Comparison of ENCODE assay signal across 20 cellular contexts in the genomic region with DNA sequence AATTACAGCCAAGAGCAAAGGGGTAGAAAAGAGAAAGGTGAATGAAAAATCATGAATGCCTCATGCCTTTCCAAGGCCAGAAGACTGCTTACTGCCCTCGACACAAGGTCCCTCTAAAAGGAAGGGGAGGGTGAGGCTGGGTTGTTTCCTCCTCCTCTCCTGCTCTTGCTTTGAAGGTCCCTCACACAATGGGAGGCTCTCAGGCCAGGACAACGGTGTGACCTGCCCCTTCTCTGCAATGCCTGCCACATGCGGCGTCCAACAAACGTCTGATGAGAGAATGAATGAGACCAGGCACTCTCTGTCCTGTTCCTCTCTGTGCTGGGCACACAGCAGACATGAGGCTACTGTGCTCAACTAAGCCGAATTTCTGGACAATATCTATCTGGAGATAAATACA. TPM values are rescaled to one million over a fixed set of nuclear protein-coding genes. Genes with fewer than 3 reads are reported as not detected.
A peak's percentile ranks its signal among the peaks of the same experiment; 100 is the strongest.
DNase-seq lines count a peak whose midpoint lies in the region; ATAC-seq and TF ChIP-seq lines count a peak whose summit lies in the region.
"Had no signal": no experiment of that assay in that cellular context is flagged by ENCODE, and none has a peak within 500 bp of the region (broad histone marks: within the 10 kb centered on the region; RNA-seq: fewer than 3 reads in every experiment).

No MANE protein-coding gene starts in this region.

- peaks cover 12% of the 10 kb centered on the region for H3K36me3 Mint-ChIP-seq in T-helper 1 cell treated with Interleukin-12 subunit alpha and Interleukin-12 subunit beta and Interleukin-4 antibody, amounts not matched to agents 30 μg/mL and 1 μg/mL, for 36 hours (ENCODE audit: low read depth)
- H3K36me3 Mint-ChIP-seq in activated T-helper 1 cell treated with anti-CD3 and anti-CD28 coated beads, Interleukin-12 subunit alpha, Interleukin-12 subunit beta, Interleukin-2, Interleukin-4 antibody, amounts not matched to agents 30 ng/mL and 10 ng/mL and 1 ng/mL, durations not matched to agents 14 hours and 24 hours and 36 hours (ENCODE audit: low read depth): peaks cover 23% of the 10 kb centered on the region

- H3K27me3 Mint-ChIP-seq in T-helper 1 cell treated with Interleukin-12 subunit alpha and Interleukin-12 subunit beta and Interleukin-4 antibody, amounts not matched to agents 30 μg/mL and 1 μg/mL, for 36 hours (ENCODE audit: low read depth): no peaks in the 10 kb centered on the region
- H3K27me3 Mint-ChIP-seq in activated T-helper 1 cell treated with anti-CD3 and anti-CD28 coated beads, Interleukin-12 subunit alpha, Interleukin-12 subunit beta, Interleukin-2, Interleukin-4 antibody, amounts not matched to agents 30 ng/mL and 10 ng/mL and 1 ng/mL, durations not matched to agents 14 hours and 24 hours and 36 hours (ENCODE audit: insufficient read depth): no peaks in the 10 kb centered on the region
- H3K27me3 Mint-ChIP-seq: activated CD8-positive, alpha-beta T cell treated with anti-CD3 and anti-CD28 coated beads for 36 hours; activated naive CD8-positive, alpha-beta T cell treated with anti-CD3 and anti-CD28 coated beads, Interleukin-2, amount 10 ng/mL, durations not matched to agents 7 days and 5 days; B cell had no signal

- peaks cover 69% of the 10 kb centered on the region for H3K4me1 Mint-ChIP-seq in T-helper 1 cell treated with Interleukin-12 subunit alpha and Interleukin-12 subunit beta and Interleukin-4 antibody, amounts not matched to agents 30 μg/mL and 1 μg/mL, for 36 hours (ENCODE audit: low read depth)
- H3K4me1 Mint-ChIP-seq in activated T-helper 1 cell treated with anti-CD3 and anti-CD28 coated beads, Interleukin-12 subunit alpha, Interleukin-12 subunit beta, Interleukin-2, Interleukin-4 antibody, amounts not matched to agents 30 ng/mL and 10 ng/mL and 1 ng/mL, durations not matched to agents 14 hours and 24 hours and 36 hours (ENCODE audit: low read depth): peaks cover 88% of the 10 kb centered on the region

- no peaks in the 10 kb centered on the region for H3K9me3 ChIP-seq in spleen
- H3K9me3 ChIP-seq: breast epithelium had no signal

- intact Hi-C loops in activated T-helper 1 cell treated with anti-CD3 and anti-CD28 coated beads, Interleukin-12 subunit alpha, Interleukin-12 subunit beta, Interleukin-2, Interleukin-4 antibody, amounts not matched to agents 30 ng/mL and 10 ng/mL and 1 ng/mL, durations not matched to agents 14 hours and 24 hours and 36 hours (cut with micrococcal nuclease): no loop called here
- intact Hi-C loops in spleen (cut with DNase I; ENCODE audit: low total_unique reads): no loop called here

- H3K4me3 Mint-ChIP-seq in T-helper 1 cell treated with Interleukin-12 subunit alpha and Interleukin-12 subunit beta and Interleukin-4 antibody, amounts not matched to agents 30 μg/mL and 1 μg/mL, for 36 hours: no peak overlapping the region
- H3K4me3 Mint-ChIP-seq in activated T-helper 1 cell treated with anti-CD3 and anti-CD28 coated beads, Interleukin-12 subunit alpha, Interleukin-12 subunit beta, Interleukin-2, Interleukin-4 antibody, amounts not matched to agents 30 ng/mL and 10 ng/mL and 1 ng/mL, durations not matched to agents 14 hours and 24 hours and 36 hours: peak overlapping the region; percentile 30
- H3K4me3 Mint-ChIP-seq: activated naive CD8-positive, alpha-beta T cell treated with anti-CD3 and anti-CD28 coated beads, Interleukin-2, amount 10 ng/mL, durations not matched to agents 7 days and 5 days had no signal

- peak overlapping the region; percentile 20 for H3K27ac Mint-ChIP-seq in T-helper 1 cell treated with Interleukin-12 subunit alpha and Interleukin-12 subunit beta and Interleukin-4 antibody, amounts not matched to agents 30 μg/mL and 1 μg/mL, for 36 hours
- peak overlapping the region; percentile 12 for H3K27ac Mint-ChIP-seq in activated T-helper 1 cell treated with anti-CD3 and anti-CD28 coated beads, Interleukin-12 subunit alpha, Interleukin-12 subunit beta, Interleukin-2, Interleukin-4 antibody, amounts not matched to agents 30 ng/mL and 10 ng/mL and 1 ng/mL, durations not matched to agents 14 hours and 24 hours and 36 hours
- H3K27ac Mint-ChIP-seq: activated CD8-positive, alpha-beta T cell treated with anti-CD3 and anti-CD28 coated beads for 36 hours; activated naive CD8-positive, alpha-beta T cell treated with anti-CD3 and anti-CD28 coated beads, Interleukin-2, amount 10 ng/mL, durations not matched to agents 7 days and 5 days; B cell had no signal

- no peaks in the 10 kb centered on the region for H3K27me3 ChIP-seq in spleen (replicated peaks in 1 of 7)
- H3K27me3 ChIP-seq: breast epithelium had no signal

- no peak for DNase-seq in T-helper 1 cell
- no peak for DNase-seq in activated T-helper 1 cell treated with anti-CD3 and anti-CD28 coated beads, Interleukin-12 subunit alpha, Interleukin-12 subunit beta, Interleukin-2, Interleukin-4 antibody, amounts not matched to agents 30 ng/mL and 10 ng/mL and 1 ng/mL, durations not matched to agents 14 hours and 24 hours and 36 hours (ENCODE audit: low spot score)
- peak; percentile 34 for DNase-seq in left kidney (ENCODE audit: low read depth, low spot score)
- no peak for DNase-seq in spleen
- DNase-seq in NCI-H526 treated with DMSO at 0.1 percent for 48 hours (lab: John Stamatoyannopoulos, UW): no peak
- DNase-seq: activated CD8-positive, alpha-beta T cell treated with anti-CD3 and anti-CD28 coated beads for 36 hours; activated naive CD8-positive, alpha-beta T cell treated with anti-CD3 and anti-CD28 coated beads, Interleukin-2, amount 10 ng/mL, durations not matched to agents 7 days and 5 days; activated T-cell treated with anti-CD3 and anti-CD28 coated beads, Interleukin-2, amount 50 U/mL, for 4 hours; DMS 273 treated with DMSO at 0.1 percent for 48 hours; GF-D8; NCI-H187 treated with DMSO at 0.1 percent for 48 hours; NCI-H446; stimulated activated CD4-positive, alpha-beta T cell treated with anti-CD3 and anti-CD28 coated beads, Interleukin-4, amount 100 ng/mL, for 24 hours had no signal

- H3K4me1 ChIP-seq in spleen: peaks cover 23 to 88% (median 54%) of the 10 kb centered on the region in 6 donors
- H3K4me1 ChIP-seq: breast epithelium had no signal

- TF ChIP-seq POLR2A in spleen (IDR thresholded peaks at IDR 0.05): no peak

- peak overlapping the region in 6 of 8 donors; percentile 4 to 65 (median 42) for H3K27ac ChIP-seq in spleen
- H3K27ac ChIP-seq: 22Rv1, breast epithelium had no signal

- 54 to 69% (median 66%) methylated on average over 6 of the region's 6 CpGs for WGBS in spleen, 5 donors

- peaks cover 0 to 7% (median 0%) of the 10 kb centered on the region in 6 donors for H3K36me3 ChIP-seq in spleen
- H3K36me3 ChIP-seq: breast epithelium had no signal

- no peak for ATAC-seq in HG03342 (IDR thresholded peaks at IDR 0.05; ENCODE audit: unreplicated experiment)
- no peak for ATAC-seq in HG03378 (IDR thresholded peaks at IDR 0.05; ENCODE audit: unreplicated experiment)
- ATAC-seq: activated CD8-positive, alpha-beta T cell treated with anti-CD3 and anti-CD28 coated beads for 36 hours; activated T-cell treated with anti-CD3 and anti-CD28 coated beads, Interleukin-2, amount 50 U/mL, for 4 hours; GM12878 had no signal

- no peak overlapping the region for H3K4me3 ChIP-seq in spleen
- H3K4me3 ChIP-seq: breast epithelium had no signal

- TF ChIP-seq CTCF in spleen (IDR thresholded peaks at IDR 0.05 in 8 of 11, conservative IDR thresholded peaks at IDR 0.05 in 3 of 11): no peak

- no peaks in the 10 kb centered on the region for H3K9me3 Mint-ChIP-seq in T-helper 1 cell treated with Interleukin-12 subunit alpha and Interleukin-12 subunit beta and Interleukin-4 antibody, amounts not matched to agents 30 μg/mL and 1 μg/mL, for 36 hours
- no peaks in the 10 kb centered on the region for H3K9me3 Mint-ChIP-seq in activated T-helper 1 cell treated with anti-CD3 and anti-CD28 coated beads, Interleukin-12 subunit alpha, Interleukin-12 subunit beta, Interleukin-2, Interleukin-4 antibody, amounts not matched to agents 30 ng/mL and 10 ng/mL and 1 ng/mL, durations not matched to agents 14 hours and 24 hours and 36 hours
- H3K9me3 Mint-ChIP-seq: activated CD8-positive, alpha-beta T cell treated with anti-CD3 and anti-CD28 coated beads for 36 hours; activated naive CD8-positive, alpha-beta T cell treated with anti-CD3 and anti-CD28 coated beads, Interleukin-2, amount 10 ng/mL, durations not matched to agents 7 days and 5 days; activated T-cell treated with anti-CD3 and anti-CD28 coated beads, Interleukin-2, amount 50 U/mL, for 4 hours had no signal

RNA-seq across cellular contexts. Expression of gene SSBP3, which starts 51.3 kb away (rescaled TPM):
- 98.0 and 110 TPM in 2 replicates for total RNA-seq in activated T-helper 1 cell treated with anti-CD3 and anti-CD28 coated beads, Interleukin-12 subunit alpha, Interleukin-12 subunit beta, Interleukin-2, Interleukin-4 antibody, amounts not matched to agents 30 ng/mL and 10 ng/mL and 1 ng/mL, durations not matched to agents 14 hours and 24 hours and 36 hours
- total RNA-seq in spleen: 10 to 100 TPM; 24.4 to 73.5 (median 55.4) TPM
- 10 to 100 TPM; 14.4 to 22.1 (median 14.9) TPM for polyA plus RNA-seq in spleen
